ENCODE assay signal across 1 cellular context in the genomic region with DNA sequence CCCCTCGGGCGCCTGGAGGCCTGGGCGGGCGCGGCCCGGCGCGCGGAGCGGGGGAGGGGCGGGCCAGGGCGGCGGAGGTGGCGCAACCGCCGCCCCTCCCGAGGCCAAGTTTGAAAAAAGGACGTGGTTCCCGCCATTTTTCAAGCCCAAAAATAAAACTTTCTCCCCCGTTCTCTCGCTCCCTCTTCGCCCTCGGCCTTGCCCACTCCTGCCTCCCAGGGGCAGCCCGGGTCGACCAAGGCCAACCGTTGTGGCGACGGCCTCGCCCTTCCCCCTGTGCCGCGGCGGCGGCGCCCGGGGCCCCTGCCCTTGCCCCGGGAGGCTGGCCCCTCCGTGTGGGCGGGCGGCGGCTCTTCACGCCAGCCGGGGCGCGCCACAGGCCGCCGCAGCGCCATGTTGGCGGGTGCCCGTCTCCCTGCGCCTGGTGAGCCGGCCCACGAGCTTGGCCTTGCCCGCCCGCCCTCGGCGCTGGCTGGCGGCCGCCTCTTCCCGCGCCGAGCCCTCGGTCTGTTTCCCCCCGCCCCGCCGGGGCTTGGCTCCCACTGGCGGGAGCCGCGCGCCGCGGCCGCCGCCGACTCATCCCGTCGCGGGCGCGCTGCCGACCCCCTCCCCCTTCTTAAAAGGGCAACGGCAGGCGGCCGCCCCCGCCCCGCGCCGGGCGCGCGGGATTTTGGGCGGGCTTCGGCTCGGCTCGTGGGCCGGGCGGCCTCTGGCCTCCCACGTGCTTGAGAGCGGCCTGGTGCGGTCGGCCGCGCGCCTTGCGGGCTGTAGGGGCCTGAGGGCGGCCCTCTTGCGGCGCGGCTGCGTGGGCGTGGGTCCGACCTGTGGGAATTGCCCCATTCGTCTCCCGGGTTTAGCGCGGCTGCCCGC.
TF ChIP-seq lines count a peak whose summit lies in the region.

No MANE protein-coding gene starts in this region.

TF ChIP-seq in HepG2, 621 proteins besides CTCF, POLR2A, EP300 and RAD21 (continued from another document and continues in another):
- TF ChIP-seq, protein P1, sequence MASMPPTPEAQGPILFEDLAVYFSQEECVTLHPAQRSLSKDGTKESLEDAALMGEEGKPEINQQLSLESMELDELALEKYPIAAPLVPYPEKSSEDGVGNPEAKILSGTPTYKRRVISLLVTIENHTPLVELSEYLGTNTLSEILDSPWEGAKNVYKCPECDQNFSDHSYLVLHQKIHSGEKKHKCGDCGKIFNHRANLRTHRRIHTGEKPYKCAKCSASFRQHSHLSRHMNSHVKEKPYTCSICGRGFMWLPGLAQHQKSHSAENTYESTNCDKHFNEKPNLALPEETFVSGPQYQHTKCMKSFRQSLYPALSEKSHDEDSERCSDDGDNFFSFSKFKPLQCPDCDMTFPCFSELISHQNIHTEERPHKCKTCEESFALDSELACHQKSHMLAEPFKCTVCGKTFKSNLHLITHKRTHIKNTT (CRISPR knock-in tag; IDR thresholded peaks at IDR 0.05): no peak
- TF ChIP-seq, protein P2, sequence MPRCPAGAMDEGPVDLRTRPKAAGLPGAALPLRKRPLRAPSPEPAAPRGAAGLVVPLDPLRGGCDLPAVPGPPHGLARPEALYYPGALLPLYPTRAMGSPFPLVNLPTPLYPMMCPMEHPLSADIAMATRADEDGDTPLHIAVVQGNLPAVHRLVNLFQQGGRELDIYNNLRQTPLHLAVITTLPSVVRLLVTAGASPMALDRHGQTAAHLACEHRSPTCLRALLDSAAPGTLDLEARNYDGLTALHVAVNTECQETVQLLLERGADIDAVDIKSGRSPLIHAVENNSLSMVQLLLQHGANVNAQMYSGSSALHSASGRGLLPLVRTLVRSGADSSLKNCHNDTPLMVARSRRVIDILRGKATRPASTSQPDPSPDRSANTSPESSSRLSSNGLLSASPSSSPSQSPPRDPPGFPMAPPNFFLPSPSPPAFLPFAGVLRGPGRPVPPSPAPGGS (CRISPR knock-in tag; IDR thresholded peaks at IDR 0.05): no peak
- TF ChIP-seq TCF12 (IDR thresholded peaks at IDR 0.05): no peak
- TF ChIP-seq TCF12 (CRISPR knock-in tag; IDR thresholded peaks at IDR 0.05): no peak
- no peak for TF ChIP-seq RORA (CRISPR knock-in tag; IDR thresholded peaks at IDR 0.05)
- TF ChIP-seq ZEB1 (IDR thresholded peaks at IDR 0.05; ENCODE audit: insufficient replicate concordance, low read depth): no peak
- TF ChIP-seq SP4 (CRISPR knock-in tag; IDR thresholded peaks at IDR 0.05): peak; percentile 28; the same call in 1 of the 2 replicates
- no peak for TF ChIP-seq HMG20B (CRISPR knock-in tag; conservative IDR thresholded peaks at IDR 0.05)
- no peak for TF ChIP-seq ZNF10 (CRISPR knock-in tag; IDR thresholded peaks at IDR 0.05; ENCODE audit: borderline replicate concordance, low read depth)
- TF ChIP-seq SALL2 (CRISPR knock-in tag; IDR thresholded peaks at IDR 0.05): peak; percentile 67
- no peak for TF ChIP-seq ZNF432 (CRISPR knock-in tag; IDR thresholded peaks at IDR 0.05; ENCODE audit: borderline replicate concordance)
- TF ChIP-seq AKAP8 (CRISPR knock-in tag; IDR thresholded peaks at IDR 0.05): no peak
- TF ChIP-seq ZFP36L1 (CRISPR knock-in tag; IDR thresholded peaks at IDR 0.05): no peak; the same call in 1 of the 2 replicates
- no peak for TF ChIP-seq RARG (CRISPR knock-in tag; IDR thresholded peaks at IDR 0.05; ENCODE audit: low read depth)
- TF ChIP-seq ZKSCAN5 (CRISPR knock-in tag; IDR thresholded peaks at IDR 0.05): no peak
- TF ChIP-seq ZNF773 (CRISPR knock-in tag; IDR thresholded peaks at IDR 0.05; ENCODE audit: borderline replicate concordance): peak; percentile 79; the same call in 1 of the 2 replicates
- no peak for TF ChIP-seq SMC3 (IDR thresholded peaks at IDR 0.05; ENCODE audit: low read length)
- TF ChIP-seq SETDB1 (CRISPR knock-in tag; IDR thresholded peaks at IDR 0.05; ENCODE audit: borderline replicate concordance): no peak
- TF ChIP-seq RNF2 (conservative IDR thresholded peaks at IDR 0.05; ENCODE audit: low read depth): no peak
- no peak for TF ChIP-seq NAIF1 (CRISPR knock-in tag; IDR thresholded peaks at IDR 0.05; ENCODE audit: borderline replicate concordance)
- TF ChIP-seq, protein P3, sequence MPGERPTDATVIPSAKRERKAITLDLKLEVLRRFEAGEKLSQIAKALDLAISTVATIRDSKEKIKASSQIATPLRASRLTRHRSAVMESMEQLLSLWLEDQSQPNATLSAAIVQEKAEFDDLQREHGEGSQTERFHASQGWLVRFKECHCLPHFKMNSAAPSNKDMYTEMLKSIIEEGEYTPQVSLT (CRISPR knock-in tag; IDR thresholded peaks at IDR 0.05; ENCODE audit: borderline replicate concordance, low read depth): no peak
- no peak for TF ChIP-seq TARDBP (CRISPR knock-in tag; IDR thresholded peaks at IDR 0.05)
- TF ChIP-seq, protein P4, sequence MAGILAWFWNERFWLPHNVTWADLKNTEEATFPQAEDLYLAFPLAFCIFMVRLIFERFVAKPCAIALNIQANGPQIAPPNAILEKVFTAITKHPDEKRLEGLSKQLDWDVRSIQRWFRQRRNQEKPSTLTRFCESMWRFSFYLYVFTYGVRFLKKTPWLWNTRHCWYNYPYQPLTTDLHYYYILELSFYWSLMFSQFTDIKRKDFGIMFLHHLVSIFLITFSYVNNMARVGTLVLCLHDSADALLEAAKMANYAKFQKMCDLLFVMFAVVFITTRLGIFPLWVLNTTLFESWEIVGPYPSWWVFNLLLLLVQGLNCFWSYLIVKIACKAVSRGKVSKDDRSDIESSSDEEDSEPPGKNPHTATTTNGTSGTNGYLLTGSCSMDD (CRISPR knock-in tag; IDR thresholded peaks at IDR 0.05): no peak
- TF ChIP-seq, protein P5, sequence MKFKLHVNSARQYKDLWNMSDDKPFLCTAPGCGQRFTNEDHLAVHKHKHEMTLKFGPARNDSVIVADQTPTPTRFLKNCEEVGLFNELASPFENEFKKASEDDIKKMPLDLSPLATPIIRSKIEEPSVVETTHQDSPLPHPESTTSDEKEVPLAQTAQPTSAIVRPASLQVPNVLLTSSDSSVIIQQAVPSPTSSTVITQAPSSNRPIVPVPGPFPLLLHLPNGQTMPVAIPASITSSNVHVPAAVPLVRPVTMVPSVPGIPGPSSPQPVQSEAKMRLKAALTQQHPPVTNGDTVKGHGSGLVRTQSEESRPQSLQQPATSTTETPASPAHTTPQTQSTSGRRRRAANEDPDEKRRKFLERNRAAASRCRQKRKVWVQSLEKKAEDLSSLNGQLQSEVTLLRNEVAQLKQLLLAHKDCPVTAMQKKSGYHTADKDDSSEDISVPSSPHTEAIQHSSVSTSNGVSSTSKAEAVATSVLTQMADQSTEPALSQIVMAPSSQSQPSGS (CRISPR knock-in tag; IDR thresholded peaks at IDR 0.05): no peak
- TF ChIP-seq ZNF607 (CRISPR knock-in tag; IDR thresholded peaks at IDR 0.05; ENCODE audit: borderline replicate concordance): 0 out of 2 replicates have a peak, but pooled peaks have one; percentile 11
- TF ChIP-seq, protein P6, sequence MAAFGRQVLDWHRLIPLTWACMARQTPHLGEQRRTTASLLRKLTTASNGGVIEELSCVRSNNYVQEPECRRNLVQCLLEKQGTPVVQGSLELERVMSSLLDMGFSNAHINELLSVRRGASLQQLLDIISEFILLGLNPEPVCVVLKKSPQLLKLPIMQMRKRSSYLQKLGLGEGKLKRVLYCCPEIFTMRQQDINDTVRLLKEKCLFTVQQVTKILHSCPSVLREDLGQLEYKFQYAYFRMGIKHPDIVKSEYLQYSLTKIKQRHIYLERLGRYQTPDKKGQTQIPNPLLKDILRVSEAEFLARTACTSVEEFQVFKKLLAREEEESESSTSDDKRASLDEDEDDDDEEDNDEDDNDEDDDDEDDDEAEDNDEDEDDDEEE (CRISPR knock-in tag; IDR thresholded peaks at IDR 0.05): no peak
- TF ChIP-seq, protein P7, sequence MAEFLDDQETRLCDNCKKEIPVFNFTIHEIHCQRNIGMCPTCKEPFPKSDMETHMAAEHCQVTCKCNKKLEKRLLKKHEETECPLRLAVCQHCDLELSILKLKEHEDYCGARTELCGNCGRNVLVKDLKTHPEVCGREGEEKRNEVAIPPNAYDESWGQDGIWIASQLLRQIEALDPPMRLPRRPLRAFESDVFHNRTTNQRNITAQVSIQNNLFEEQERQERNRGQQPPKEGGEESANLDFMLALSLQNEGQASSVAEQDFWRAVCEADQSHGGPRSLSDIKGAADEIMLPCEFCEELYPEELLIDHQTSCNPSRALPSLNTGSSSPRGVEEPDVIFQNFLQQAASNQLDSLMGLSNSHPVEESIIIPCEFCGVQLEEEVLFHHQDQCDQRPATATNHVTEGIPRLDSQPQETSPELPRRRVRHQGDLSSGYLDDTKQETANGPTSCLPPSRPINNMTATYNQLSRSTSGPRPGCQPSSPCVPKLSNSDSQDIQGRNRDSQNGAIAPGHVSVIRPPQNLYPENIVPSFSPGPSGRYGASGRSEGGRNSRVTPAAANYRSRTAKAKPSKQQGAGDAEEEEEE (CRISPR knock-in tag; IDR thresholded peaks at IDR 0.05; ENCODE audit: borderline replicate concordance): no peak
- TF ChIP-seq, protein P8, sequence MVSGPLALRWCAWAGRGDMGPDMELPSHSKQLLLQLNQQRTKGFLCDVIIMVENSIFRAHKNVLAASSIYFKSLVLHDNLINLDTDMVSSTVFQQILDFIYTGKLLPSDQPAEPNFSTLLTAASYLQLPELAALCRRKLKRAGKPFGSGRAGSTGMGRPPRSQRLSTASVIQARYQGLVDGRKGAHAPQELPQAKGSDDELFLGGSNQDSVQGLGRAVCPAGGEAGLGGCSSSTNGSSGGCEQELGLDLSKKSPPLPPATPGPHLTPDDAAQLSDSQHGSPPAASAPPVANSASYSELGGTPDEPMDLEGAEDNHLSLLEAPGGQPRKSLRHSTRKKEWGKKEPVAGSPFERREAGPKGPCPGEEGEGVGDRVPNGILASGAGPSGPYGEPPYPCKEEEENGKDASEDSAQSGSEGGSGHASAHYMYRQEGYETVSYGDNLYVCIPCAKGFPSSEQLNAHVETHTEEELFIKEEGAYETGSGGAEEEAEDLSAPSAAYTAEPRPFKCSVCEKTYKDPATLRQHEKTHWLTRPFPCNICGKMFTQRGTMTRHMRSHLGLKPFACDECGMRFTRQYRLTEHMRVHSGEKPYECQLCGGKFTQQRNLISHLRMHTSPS (CRISPR knock-in tag; IDR thresholded peaks at IDR 0.05; ENCODE audit: low read depth): no peak
- TF ChIP-seq, protein P9, sequence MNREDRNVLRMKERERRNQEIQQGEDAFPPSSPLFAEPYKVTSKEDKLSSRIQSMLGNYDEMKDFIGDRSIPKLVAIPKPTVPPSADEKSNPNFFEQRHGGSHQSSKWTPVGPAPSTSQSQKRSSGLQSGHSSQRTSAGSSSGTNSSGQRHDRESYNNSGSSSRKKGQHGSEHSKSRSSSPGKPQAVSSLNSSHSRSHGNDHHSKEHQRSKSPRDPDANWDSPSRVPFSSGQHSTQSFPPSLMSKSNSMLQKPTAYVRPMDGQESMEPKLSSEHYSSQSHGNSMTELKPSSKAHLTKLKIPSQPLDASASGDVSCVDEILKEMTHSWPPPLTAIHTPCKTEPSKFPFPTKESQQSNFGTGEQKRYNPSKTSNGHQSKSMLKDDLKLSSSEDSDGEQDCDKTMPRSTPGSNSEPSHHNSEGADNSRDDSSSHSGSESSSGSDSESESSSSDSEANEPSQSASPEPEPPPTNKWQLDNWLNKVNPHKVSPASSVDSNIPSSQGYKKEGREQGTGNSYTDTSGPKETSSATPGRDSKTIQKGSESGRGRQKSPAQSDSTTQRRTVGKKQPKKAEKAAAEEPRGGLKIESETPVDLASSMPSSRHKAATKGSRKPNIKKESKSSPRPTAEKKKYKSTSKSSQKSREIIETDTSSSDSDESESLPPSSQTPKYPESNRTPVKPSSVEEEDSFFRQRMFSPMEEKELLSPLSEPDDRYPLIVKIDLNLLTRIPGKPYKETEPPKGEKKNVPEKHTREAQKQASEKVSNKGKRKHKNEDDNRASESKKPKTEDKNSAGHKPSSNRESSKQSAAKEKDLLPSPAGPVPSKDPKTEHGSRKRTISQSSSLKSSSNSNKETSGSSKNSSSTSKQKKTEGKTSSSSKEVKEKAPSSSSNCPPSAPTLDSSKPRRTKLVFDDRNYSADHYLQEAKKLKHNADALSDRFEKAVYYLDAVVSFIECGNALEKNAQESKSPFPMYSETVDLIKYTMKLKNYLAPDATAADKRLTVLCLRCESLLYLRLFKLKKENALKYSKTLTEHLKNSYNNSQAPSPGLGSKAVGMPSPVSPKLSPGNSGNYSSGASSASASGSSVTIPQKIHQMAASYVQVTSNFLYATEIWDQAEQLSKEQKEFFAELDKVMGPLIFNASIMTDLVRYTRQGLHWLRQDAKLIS (CRISPR knock-in tag; IDR thresholded peaks at IDR 0.05): no peak
- TF ChIP-seq, protein P10, sequence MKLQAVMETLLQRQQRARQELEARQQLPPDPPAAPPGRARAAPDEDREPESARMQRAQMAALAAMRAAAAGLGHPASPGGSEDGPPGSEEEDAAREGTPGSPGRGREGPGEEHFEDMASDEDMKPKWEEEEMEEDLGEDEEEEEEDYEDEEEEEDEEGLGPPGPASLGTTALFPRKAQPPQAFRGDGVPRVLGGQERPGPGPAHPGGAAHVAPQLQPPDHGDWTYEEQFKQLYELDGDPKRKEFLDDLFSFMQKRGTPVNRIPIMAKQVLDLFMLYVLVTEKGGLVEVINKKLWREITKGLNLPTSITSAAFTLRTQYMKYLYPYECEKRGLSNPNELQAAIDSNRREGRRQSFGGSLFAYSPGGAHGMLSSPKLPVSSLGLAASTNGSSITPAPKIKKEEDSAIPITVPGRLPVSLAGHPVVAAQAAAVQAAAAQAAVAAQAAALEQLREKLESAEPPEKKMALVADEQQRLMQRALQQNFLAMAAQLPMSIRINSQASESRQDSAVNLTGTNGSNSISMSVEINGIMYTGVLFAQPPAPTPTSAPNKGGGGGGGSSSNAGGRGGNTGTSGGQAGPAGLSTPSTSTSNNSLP (IDR thresholded peaks at IDR 0.05; ENCODE audit: low read depth, low read length): no peak
- no peak for TF ChIP-seq MED1 (CRISPR knock-in tag; IDR thresholded peaks at IDR 0.05)
- no peak for TF ChIP-seq POLR2AphosphoS2 (IDR thresholded peaks at IDR 0.05; ENCODE audit: low read depth, low read length)
- no peak for TF ChIP-seq CCAR2 (optimal IDR thresholded peaks at IDR 0.05; ENCODE audit: low read depth, low read length)
- no peak for TF ChIP-seq ZNF724P (CRISPR knock-in tag; IDR thresholded peaks at IDR 0.05; ENCODE audit: borderline replicate concordance)
- peak; percentile 39; the same call in 1 of the 2 replicates for TF ChIP-seq POLR2G (IDR thresholded peaks at IDR 0.05; ENCODE audit: low read depth, low read length)
- TF ChIP-seq ZNF30 (CRISPR knock-in tag; IDR thresholded peaks at IDR 0.05): no peak
- TF ChIP-seq, protein P11, sequence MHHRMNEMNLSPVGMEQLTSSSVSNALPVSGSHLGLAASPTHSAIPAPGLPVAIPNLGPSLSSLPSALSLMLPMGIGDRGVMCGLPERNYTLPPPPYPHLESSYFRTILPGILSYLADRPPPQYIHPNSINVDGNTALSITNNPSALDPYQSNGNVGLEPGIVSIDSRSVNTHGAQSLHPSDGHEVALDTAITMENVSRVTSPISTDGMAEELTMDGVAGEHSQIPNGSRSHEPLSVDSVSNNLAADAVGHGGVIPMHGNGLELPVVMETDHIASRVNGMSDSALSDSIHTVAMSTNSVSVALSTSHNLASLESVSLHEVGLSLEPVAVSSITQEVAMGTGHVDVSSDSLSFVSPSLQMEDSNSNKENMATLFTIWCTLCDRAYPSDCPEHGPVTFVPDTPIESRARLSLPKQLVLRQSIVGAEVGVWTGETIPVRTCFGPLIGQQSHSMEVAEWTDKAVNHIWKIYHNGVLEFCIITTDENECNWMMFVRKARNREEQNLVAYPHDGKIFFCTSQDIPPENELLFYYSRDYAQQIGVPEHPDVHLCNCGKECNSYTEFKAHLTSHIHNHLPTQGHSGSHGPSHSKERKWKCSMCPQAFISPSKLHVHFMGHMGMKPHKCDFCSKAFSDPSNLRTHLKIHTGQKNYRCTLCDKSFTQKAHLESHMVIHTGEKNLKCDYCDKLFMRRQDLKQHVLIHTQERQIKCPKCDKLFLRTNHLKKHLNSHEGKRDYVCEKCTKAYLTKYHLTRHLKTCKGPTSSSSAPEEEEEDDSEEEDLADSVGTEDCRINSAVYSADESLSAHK (CRISPR knock-in tag; IDR thresholded peaks at IDR 0.05; ENCODE audit: borderline replicate concordance): no peak
- TF ChIP-seq ZNF460 (CRISPR knock-in tag; IDR thresholded peaks at IDR 0.05; ENCODE audit: borderline replicate concordance): no peak
- TF ChIP-seq STAT5B (CRISPR knock-in tag; IDR thresholded peaks at IDR 0.05): no peak
- no peak for TF ChIP-seq ZNF598 (CRISPR knock-in tag; IDR thresholded peaks at IDR 0.05; ENCODE audit: borderline replicate concordance)
